In genomic region chr3:47009225-47010049, GRCh38 we compare ENCODE assay signal across 7 cellular contexts. TPM values are rescaled to one million over a fixed set of nuclear protein-coding genes. Genes with fewer than 3 reads are reported as not detected.
A peak's percentile ranks its signal among the peaks of the same experiment; 100 is the strongest.
DNase-seq lines count a peak whose midpoint lies in the region; ATAC-seq and TF ChIP-seq lines count a peak whose summit lies in the region.

No MANE protein-coding gene starts in this region.

- peak; percentile 57 to 89 for TF ChIP-seq POLR2A in adrenal gland (IDR thresholded peaks at IDR 0.05)

- intact Hi-C loops in adrenal gland (cut with DNase I) (loop anchor here (10.0 kb wide), 2 partner anchors 305 to 315 kb away; partner anchors contain the start of gene TMIE (in 1 of the 2)), left cardiac atrium (cut with DNase I) (loop anchor here in 1 of 2 donors (10.0 kb wide), 1 partner anchor 305 kb away; the partner anchor contains the start of gene TMIE), posterior vena cava (cut with DNase I) (no loop called here), upper lobe of right lung (cut with DNase I) (no loop called here)

- H3K4me1 ChIP-seq in adrenal gland (replicated peaks in 1 of 2) (peaks cover 9 to 12% of the 10 kb centered on the region in 2 donors), upper lobe of right lung (peaks cover 11% of the 10 kb centered on the region)

- ATAC-seq in GM19025 (IDR thresholded peaks at IDR 0.05; ENCODE audit: low read depth, unreplicated experiment), result peak; percentile 91
- ATAC-seq in HG03139 (IDR thresholded peaks at IDR 0.05; ENCODE audit: unreplicated experiment), result peak; percentile 63
- peak; percentile 94 for ATAC-seq in SK-N-SH treated with all-trans-retinoic acid at 6 μM for 48 hours
- ATAC-seq in left cardiac atrium, result peak; percentile 94 to 96
- ATAC-seq in upper lobe of right lung, result peak; percentile 93

- peak; percentile 90 to 95 (median 93) for DNase-seq in adrenal gland
- peak; percentile 92 for DNase-seq in left cardiac atrium
- DNase-seq in posterior vena cava (ENCODE audit: low spot score), result peak; percentile 96
- peak; percentile 95 for DNase-seq in upper lobe of right lung

- no peak for TF ChIP-seq CTCF in adrenal gland (IDR thresholded peaks at IDR 0.05)
- TF ChIP-seq CTCF in upper lobe of right lung (IDR thresholded peaks at IDR 0.05), result no peak

- WGBS in adrenal gland, 4 donors, result 1 to 5% (median 3%) methylated on average over 10 to 81 of the region's 81 CpGs

- peak overlapping the region; percentile 40 to 86 (median 79) for H3K27ac ChIP-seq in adrenal gland
- H3K27ac ChIP-seq in upper lobe of right lung, result peak overlapping the region; percentile 87

- H3K4me3 ChIP-seq in adrenal gland (peak overlapping the region in 2 of 4 donors; percentile 30 to 54), upper lobe of right lung (peak overlapping the region; percentile 63)

- H3K9me3 ChIP-seq in adrenal gland (replicated peaks in 1 of 3) (no peaks in the 10 kb centered on the region), upper lobe of right lung (no peaks in the 10 kb centered on the region)

- peaks cover 0 to 12% of the 10 kb centered on the region in 2 donors for H3K36me3 ChIP-seq in adrenal gland (replicated peaks in 1 of 2)
- H3K36me3 ChIP-seq in upper lobe of right lung, result peaks cover 23% of the 10 kb centered on the region

- H3K27me3 ChIP-seq in adrenal gland (no peaks in the 10 kb centered on the region), upper lobe of right lung (no peaks in the 10 kb centered on the region)

TF ChIP-seq in SK-N-SH treated with all-trans-retinoic acid at 6 μM for 48 hours, 23 proteins besides CTCF, POLR2A, EP300 and RAD21:
- TF ChIP-seq GLIS3 (CRISPR knock-in tag; IDR thresholded peaks at IDR 0.05) (no peak), PPARA (CRISPR knock-in tag; IDR thresholded peaks at IDR 0.05; ENCODE audit: borderline replicate concordance) (no peak), ZFP30 (CRISPR knock-in tag; IDR thresholded peaks at IDR 0.05) (no peak), ARNTL (CRISPR knock-in tag; IDR thresholded peaks at IDR 0.05; ENCODE audit: borderline replicate concordance, low read depth) (no peak), ESRRG (CRISPR knock-in tag; IDR thresholded peaks at IDR 0.05) (no peak), ISL1 (CRISPR knock-in tag; IDR thresholded peaks at IDR 0.05) (no peak), CSRNP3 (CRISPR knock-in tag; IDR thresholded peaks at IDR 0.05) (no peak), ZNF8 (CRISPR knock-in tag; IDR thresholded peaks at IDR 0.05) (no peak), TOX (CRISPR knock-in tag; IDR thresholded peaks at IDR 0.05; ENCODE audit: borderline replicate concordance) (no peak), TCF4 (CRISPR knock-in tag; IDR thresholded peaks at IDR 0.05; ENCODE audit: borderline replicate concordance) (no peak), OSR1 (CRISPR knock-in tag; IDR thresholded peaks at IDR 0.05) (no peak), ZNF565 (CRISPR knock-in tag; conservative IDR thresholded peaks at IDR 0.05; ENCODE audit: low read depth) (no peak)
- TF ChIP-seq, protein P1, sequence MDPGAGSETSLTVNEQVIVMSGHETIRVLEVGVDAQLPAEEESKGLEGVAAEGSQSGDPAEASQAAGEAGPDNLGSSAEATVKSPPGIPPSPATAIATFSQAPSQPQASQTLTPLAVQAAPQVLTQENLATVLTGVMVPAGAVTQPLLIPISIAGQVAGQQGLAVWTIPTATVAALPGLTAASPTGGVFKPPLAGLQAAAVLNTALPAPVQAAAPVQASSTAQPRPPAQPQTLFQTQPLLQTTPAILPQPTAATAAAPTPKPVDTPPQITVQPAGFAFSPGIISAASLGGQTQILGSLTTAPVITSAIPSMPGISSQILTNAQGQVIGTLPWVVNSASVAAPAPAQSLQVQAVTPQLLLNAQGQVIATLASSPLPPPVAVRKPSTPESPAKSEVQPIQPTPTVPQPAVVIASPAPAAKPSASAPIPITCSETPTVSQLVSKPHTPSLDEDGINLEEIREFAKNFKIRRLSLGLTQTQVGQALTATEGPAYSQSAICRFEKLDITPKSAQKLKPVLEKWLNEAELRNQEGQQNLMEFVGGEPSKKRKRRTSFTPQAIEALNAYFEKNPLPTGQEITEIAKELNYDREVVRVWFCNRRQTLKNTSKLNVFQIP (CRISPR knock-in tag; IDR thresholded peaks at IDR 0.05; ENCODE audit: borderline replicate concordance, low read depth), result no peak
- TF ChIP-seq, protein P2, sequence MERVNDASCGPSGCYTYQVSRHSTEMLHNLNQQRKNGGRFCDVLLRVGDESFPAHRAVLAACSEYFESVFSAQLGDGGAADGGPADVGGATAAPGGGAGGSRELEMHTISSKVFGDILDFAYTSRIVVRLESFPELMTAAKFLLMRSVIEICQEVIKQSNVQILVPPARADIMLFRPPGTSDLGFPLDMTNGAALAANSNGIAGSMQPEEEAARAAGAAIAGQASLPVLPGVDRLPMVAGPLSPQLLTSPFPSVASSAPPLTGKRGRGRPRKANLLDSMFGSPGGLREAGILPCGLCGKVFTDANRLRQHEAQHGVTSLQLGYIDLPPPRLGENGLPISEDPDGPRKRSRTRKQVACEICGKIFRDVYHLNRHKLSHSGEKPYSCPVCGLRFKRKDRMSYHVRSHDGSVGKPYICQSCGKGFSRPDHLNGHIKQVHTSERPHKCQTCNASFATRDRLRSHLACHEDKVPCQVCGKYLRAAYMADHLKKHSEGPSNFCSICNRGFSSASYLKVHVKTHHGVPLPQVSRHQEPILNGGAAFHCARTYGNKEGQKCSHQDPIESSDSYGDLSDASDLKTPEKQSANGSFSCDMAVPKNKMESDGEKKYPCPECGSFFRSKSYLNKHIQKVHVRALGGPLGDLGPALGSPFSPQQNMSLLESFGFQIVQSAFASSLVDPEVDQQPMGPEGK (CRISPR knock-in tag; IDR thresholded peaks at IDR 0.05; ENCODE audit: borderline replicate concordance), result no peak
- TF ChIP-seq, protein P3, sequence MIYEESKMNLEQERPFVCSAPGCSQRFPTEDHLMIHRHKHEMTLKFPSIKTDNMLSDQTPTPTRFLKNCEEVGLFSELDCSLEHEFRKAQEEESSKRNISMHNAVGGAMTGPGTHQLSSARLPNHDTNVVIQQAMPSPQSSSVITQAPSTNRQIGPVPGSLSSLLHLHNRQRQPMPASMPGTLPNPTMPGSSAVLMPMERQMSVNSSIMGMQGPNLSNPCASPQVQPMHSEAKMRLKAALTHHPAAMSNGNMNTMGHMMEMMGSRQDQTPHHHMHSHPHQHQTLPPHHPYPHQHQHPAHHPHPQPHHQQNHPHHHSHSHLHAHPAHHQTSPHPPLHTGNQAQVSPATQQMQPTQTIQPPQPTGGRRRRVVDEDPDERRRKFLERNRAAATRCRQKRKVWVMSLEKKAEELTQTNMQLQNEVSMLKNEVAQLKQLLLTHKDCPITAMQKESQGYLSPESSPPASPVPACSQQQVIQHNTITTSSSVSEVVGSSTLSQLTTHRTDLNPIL (CRISPR knock-in tag; IDR thresholded peaks at IDR 0.05; ENCODE audit: low read depth), result no peak
TF ChIP-seq in SK-N-SH treated with all-trans-retinoic acid at 6 μM for 48 hours: peak in this region for 0.

RNA-seq across cellular contexts. Expression of gene NBEAL2, which starts 30.0 kb away (rescaled TPM):
- 10 to 100 TPM; 17.5 to 47.1 (median 29.0) TPM for total RNA-seq in adrenal gland
- 100 to 1,000 TPM in 1 of 3 donors, 10 to 100 TPM in 2; 20.8 to 154 (median 71.6) TPM for polyA plus RNA-seq in adrenal gland
- 10 to 100 TPM; 17.1 to 23.9 TPM for total RNA-seq in left cardiac atrium
- total RNA-seq in posterior vena cava, result 10 to 100 TPM; 26.0 to 33.1 TPM
- total RNA-seq in upper lobe of right lung, result 116 TPM

RNA-seq across cellular contexts. Expression of gene CCDC12, which starts 32.9 kb away (rescaled TPM):
- total RNA-seq in adrenal gland (10 to 100 TPM; 33.2 to 77.0 (median 65.9) TPM), left cardiac atrium (10 to 100 TPM; 24.2 to 38.4 TPM), posterior vena cava (10 to 100 TPM; 21.5 to 26.0 TPM), upper lobe of right lung (42.1 TPM)
- 100 to 1,000 TPM in 2 of 3 donors, 10 to 100 TPM in 1; 72.0 to 145 (median 122) TPM for polyA plus RNA-seq in adrenal gland

Comparison
In these comparisons a context has a peak if more than half of its experiments do, and no peak if none do; other contexts are left out.
1. intact Hi-C loops: an anchor here in adrenal gland (10.0 kb wide); none called in posterior vena cava and upper lobe of right lung.